In the genomic region with DNA sequence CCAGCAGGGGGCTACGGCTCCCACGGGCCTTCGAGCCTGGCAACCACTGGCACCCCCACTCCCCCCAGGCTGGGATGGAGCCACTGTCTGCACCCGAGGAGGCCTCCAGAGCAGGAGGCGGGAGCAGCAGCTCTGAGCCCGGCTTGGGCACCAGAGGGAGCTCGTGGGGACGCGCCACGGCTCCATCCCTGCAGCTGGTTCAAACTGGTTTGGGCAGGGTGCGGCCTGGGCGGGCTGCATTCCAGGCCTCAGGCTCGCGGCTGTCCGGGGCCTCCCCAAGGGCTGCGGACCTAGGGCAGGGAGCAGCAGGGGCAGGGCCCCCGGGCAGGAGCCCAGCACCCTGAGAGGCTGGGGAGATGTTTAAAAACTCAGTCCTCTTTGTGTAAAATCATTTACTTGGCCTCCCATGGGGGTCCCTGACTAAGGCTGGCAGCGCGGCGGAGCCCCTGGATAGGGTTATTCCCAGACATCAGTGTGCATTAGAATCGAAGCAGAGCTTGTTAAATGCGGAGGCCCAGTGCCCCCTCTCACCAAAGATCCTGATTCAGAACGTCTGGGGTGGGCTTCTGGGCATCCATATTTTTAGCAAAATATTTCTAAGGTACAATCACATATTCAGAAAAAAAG, we compare ENCODE assay signal across 8 cellular contexts.
DNase-seq lines count a peak whose midpoint lies in the region; ATAC-seq and TF ChIP-seq lines count a peak whose summit lies in the region.

No MANE protein-coding gene starts in this region.

- DNase-seq in SIG-M5 treated with dmso at 0.1 percent for 504 hours (lab: John Stamatoyannopoulos, UW; ENCODE audit: unreplicated experiment) (peak; percentile 100), SIG-M5 (lab: John Stamatoyannopoulos, UW) (no peak), NCI-H2107 (lab: John Stamatoyannopoulos, UW) (peak; percentile 49), WERI-Rb-1 (peak; percentile 91), cardiac fibroblast (ENCODE audit: low read depth in 2 of 2) (peak; percentile 94 to 95), islet precursor cell (peak; percentile 97)
- DNase-seq in stimulated activated CD4-positive, alpha-beta T cell treated with anti-CD3 and anti-CD28 coated beads, Interleukin-12 subunit alpha, Interleukin-12 subunit beta, amount 100 ng/mL, for 48 hours (ENCODE audit: low read depth in 2 of 3, low spot score in 1 of 3), result peak; percentile 72 to 82 (median 75)

- H3K9me3 ChIP-seq in WERI-Rb-1 (ENCODE audit: severe bottlenecking), result no peaks in the 10 kb centered on the region

- ATAC-seq in HG02885 (IDR thresholded peaks at IDR 0.05; ENCODE audit: poor library complexity, unreplicated experiment), result peak; percentile 64

- H3K27me3 ChIP-seq in WERI-Rb-1 (ENCODE audit: insufficient read depth, low read depth, severe bottlenecking), result peaks cover 2% of the 10 kb centered on the region

- TF ChIP-seq CTCF in WERI-Rb-1 (IDR thresholded peaks at IDR 0.05; ENCODE audit: low read depth, low read length) (peak; percentile 91), cardiac fibroblast (IDR thresholded peaks at IDR 0.05; ENCODE audit: low read depth, low read length) (peak; percentile 89)

- H3K36me3 ChIP-seq in WERI-Rb-1, result no peaks in the 10 kb centered on the region

- peak overlapping the region; percentile 3; the same call in 1 of the 2 replicates for H3K4me3 ChIP-seq in WERI-Rb-1 (ENCODE audit: low read depth, low read length)
- H3K4me3 ChIP-seq in cardiac fibroblast (replicated peaks in 1 of 2; ENCODE audit: low read depth in 2 of 2, low read length in 2 of 2), result no peak overlapping the region

- peak overlapping the region; percentile 77 for H3K27ac ChIP-seq in WERI-Rb-1
